ENCODE assay signal across 24 cellular contexts in genomic region chr4:72899621-72900020, GRCh38.
DNase-seq lines count a peak whose midpoint lies in the region; ATAC-seq, FAIRE-seq and TF ChIP-seq lines count a peak whose summit lies in the region.
"Had no signal": no experiment of that assay in that cellular context is flagged by ENCODE, and none has a peak within 500 bp of the region (broad histone marks: within the 10 kb centered on the region; RNA-seq: fewer than 3 reads in every experiment).

No MANE protein-coding gene starts in this region.

- H3K79me2 ChIP-seq in H1 (ENCODE audit: control insufficient read depth in 1 of 2, insufficient read depth in 2 of 2, low read length in 2 of 2) (no peaks in the 10 kb centered on the region), trophoblast cell (ENCODE audit: control insufficient read depth, insufficient read depth, low read length, poor library complexity) (no peaks in the 10 kb centered on the region)

- H4K5ac ChIP-seq in H1 (ENCODE audit: insufficient read length, low read depth, low read length): no peak overlapping the region

- H3K36me3 ChIP-seq in Caco-2 (ENCODE audit: control insufficient read depth, insufficient read depth, low read length) (no peaks in the 10 kb centered on the region), H1 (ENCODE audit: control insufficient read depth in 2 of 4, insufficient read depth in 4 of 4, low read length in 3 of 4) (no peaks in the 10 kb centered on the region), trophoblast cell (ENCODE audit: control insufficient read depth in 1 of 2, insufficient read depth in 2 of 2, low read length in 2 of 2) (no peaks in the 10 kb centered on the region)
- H3K36me3 ChIP-seq: BLaER1, HAP-1 had no signal

- peaks cover 36% of the 10 kb centered on the region for H3K4me1 ChIP-seq in Caco-2
- peaks cover 0 to 4% (median 2%) of the 10 kb centered on the region in 4 experiments; a peak in 1 of 7 replicates for H3K4me1 ChIP-seq in H1 (replicated peaks in 1 of 4; ENCODE audit: control insufficient read depth in 3 of 4, insufficient read depth in 4 of 4, low read length in 3 of 4)
- peaks cover 3 to 13% of the 10 kb centered on the region in 2 experiments for H3K4me1 ChIP-seq in trophoblast cell (ENCODE audit: control insufficient read depth in 1 of 2, insufficient read depth in 2 of 2, low read length in 2 of 2)
- H3K4me1 ChIP-seq: BLaER1, HAP-1 had no signal

- no peaks in the 10 kb centered on the region for H3K27me3 Mint-ChIP-seq in Caco-2 (ENCODE audit: insufficient read depth, unreplicated experiment)
- no peaks in the 10 kb centered on the region for H3K27me3 Mint-ChIP-seq in WTC11 (ENCODE audit: low read depth)
- H3K27me3 Mint-ChIP-seq: B cell; CD4-positive, CD25-positive, alpha-beta regulatory T cell had no signal

- no peak overlapping the region for H4K12ac ChIP-seq in trophoblast cell (ENCODE audit: low read depth, low read length)

- POLR2A ChIA-PET in Caco-2 (lab: Charles Lee) (no interaction called here), WTC11 (lab: Charles Lee) (no interaction called here), H1 (lab: Charles Lee; ENCODE audit: partially characterized antibody) (no interaction called here)

- H3K56ac ChIP-seq in H1 (replicated peaks; ENCODE audit: insufficient read length, low read depth, low read length): no peak overlapping the region

- no peak for ATAC-seq in WTC11
- no peak for ATAC-seq in GM21423 (IDR thresholded peaks at IDR 0.05; ENCODE audit: unreplicated experiment)
- ATAC-seq in HG03469 (IDR thresholded peaks at IDR 0.05; ENCODE audit: unreplicated experiment): no peak
- ATAC-seq in activated CD4-positive, CD25-positive, alpha-beta regulatory T cell treated with anti-CD3 and anti-CD28 coated beads, Interleukin-2, amount 50 U/mL, for 24 hours: no peak
- ATAC-seq: CD8-positive, alpha-beta T cell had no signal

- H3K27ac Mint-ChIP-seq in Caco-2 (ENCODE audit: unreplicated experiment) (peak overlapping the region; percentile 63), WTC11 (peak overlapping the region; percentile 94)
- H3K27ac Mint-ChIP-seq: B cell; CD4-positive, CD25-positive, alpha-beta regulatory T cell; CD8-positive, alpha-beta T cell had no signal

- H3K79me1 ChIP-seq in H1 (ENCODE audit: low read depth, low read length) (no peaks in the 10 kb centered on the region), trophoblast cell (ENCODE audit: low read length) (peaks cover 15% of the 10 kb centered on the region)

- H2AK5ac ChIP-seq in H1 (ENCODE audit: low read depth, low read length): no peak overlapping the region
- H2AK5ac ChIP-seq in trophoblast cell (ENCODE audit: low read length): no peak overlapping the region

- TF ChIP-seq RAD21 in H1 (IDR thresholded peaks at IDR 0.05 in 1 of 2, conservative IDR thresholded peaks at IDR 0.05 in 1 of 2; ENCODE audit: low read depth in 2 of 2, low read length in 2 of 2): no peak

- H3K9ac ChIP-seq in H1 (replicated peaks in 1 of 4; ENCODE audit: extremely low read depth in 1 of 4, low read depth in 3 of 4, low read length in 3 of 4): no peak overlapping the region
- no peak overlapping the region for H3K9ac ChIP-seq in trophoblast cell (ENCODE audit: low read length)
- H3K9ac ChIP-seq: BLaER1, GM23248 had no signal

- H3K4me3 ChIP-seq in Caco-2 (ENCODE audit: low read depth, low read length) (no peak overlapping the region), H1 (ENCODE audit: extremely low read depth in 1 of 4, insufficient read depth in 2 of 4, low read depth in 3 of 4, low read length in 4 of 4) (no peak overlapping the region), trophoblast cell (ENCODE audit: low read depth, low read length) (no peak overlapping the region)
- H3K4me3 ChIP-seq: BLaER1, GM23248, HAP-1 had no signal

- H4K91ac ChIP-seq in H1 (replicated peaks; ENCODE audit: insufficient read length, low read length) (no peak overlapping the region), trophoblast cell (ENCODE audit: low read depth, low read length) (no peak overlapping the region)

- H4K20me1 ChIP-seq in H1 (replicated peaks in 1 of 2; ENCODE audit: control insufficient read depth in 1 of 2, insufficient read depth in 2 of 2, low read length in 2 of 2): no peaks in the 10 kb centered on the region
- H4K20me1 ChIP-seq: BLaER1 had no signal

- H2BK12ac ChIP-seq in H1 (ENCODE audit: low read depth, low read length) (no peak overlapping the region), trophoblast cell (ENCODE audit: low read length) (no peak overlapping the region)

- H3K4me1 Mint-ChIP-seq in Caco-2 (ENCODE audit: low read depth, unreplicated experiment) (peaks cover 13% of the 10 kb centered on the region), WTC11 (peaks cover 29% of the 10 kb centered on the region)
- H3K4me1 Mint-ChIP-seq: B cell; CD4-positive, CD25-positive, alpha-beta regulatory T cell had no signal

- no peak for TF ChIP-seq POLR2A in H1 (IDR thresholded peaks at IDR 0.05; ENCODE audit: control extremely low read depth in 1 of 2, low read depth in 2 of 2, low read length in 2 of 2)

- FAIRE-seq in H1 (lab: Jason Lieb, UNC): no peak
- FAIRE-seq: A204.1, D721Med, GM12891, GM18507, H54 had no signal

- no peak overlapping the region for H2BK20ac ChIP-seq in H1 (ENCODE audit: low read length)

- H3K4me3 Mint-ChIP-seq in Caco-2 (ENCODE audit: unreplicated experiment) (peak overlapping the region; percentile 16), WTC11 (no peak overlapping the region)
- H3K4me3 Mint-ChIP-seq: B cell; CD4-positive, CD25-positive, alpha-beta regulatory T cell; CD8-positive, alpha-beta T cell; HFFc6 had no signal

- H3K14ac ChIP-seq in H1 (ENCODE audit: insufficient read length): no peak overlapping the region
- H3K14ac ChIP-seq in trophoblast cell (ENCODE audit: low read length): no peak overlapping the region

- no peak for TF ChIP-seq EP300 in H1 (IDR thresholded peaks at IDR 0.05; ENCODE audit: borderline replicate concordance in 1 of 2, low read depth in 2 of 2, low read length in 2 of 2)

- intact Hi-C loops in Caco-2 (cut with micrococcal nuclease; ENCODE audit: unreplicated experiment): no loop called here

- H3K27ac ChIP-seq in H1 (ENCODE audit: low read depth, low read length) (no peak overlapping the region), trophoblast cell (ENCODE audit: low read depth, low read length) (peak overlapping the region; percentile 69)
- H3K27ac ChIP-seq: 22Rv1, BLaER1, C4-2B had no signal

- H3K36me3 Mint-ChIP-seq in Caco-2 (ENCODE audit: insufficient read depth, unreplicated experiment): no peaks in the 10 kb centered on the region
- H3K36me3 Mint-ChIP-seq in WTC11: peaks cover 6% of the 10 kb centered on the region
- H3K36me3 Mint-ChIP-seq: CD4-positive, CD25-positive, alpha-beta regulatory T cell; CD8-positive, alpha-beta T cell had no signal

- H2BK5ac ChIP-seq in H1 (ENCODE audit: low read depth, low read length): no peak overlapping the region
- peak overlapping the region; percentile 76 for H2BK5ac ChIP-seq in trophoblast cell (ENCODE audit: low read depth, low read length, poor library complexity)

- no peaks in the 10 kb centered on the region for H3K23me2 ChIP-seq in H1 (ENCODE audit: low read depth, low read length)

- no peaks in the 10 kb centered on the region for H3K27me3 ChIP-seq in Caco-2 (replicated peaks; ENCODE audit: control insufficient read depth, insufficient read depth, low read length)
- H3K27me3 ChIP-seq in H1 (replicated peaks in 1 of 4; ENCODE audit: control insufficient read depth in 3 of 4, extremely low read depth in 1 of 4, insufficient read depth in 3 of 4, low read length in 3 of 4): no peaks in the 10 kb centered on the region
- H3K27me3 ChIP-seq in trophoblast cell (ENCODE audit: insufficient read depth, low read length): no peaks in the 10 kb centered on the region
- H3K27me3 ChIP-seq: BLaER1 had no signal

- TF ChIP-seq CTCF in Caco-2 (IDR thresholded peaks at IDR 0.05; ENCODE audit: insufficient read depth in 1 of 2, low read depth in 1 of 2, low read length in 1 of 2, severe bottlenecking in 1 of 2, unreplicated experiment in 1 of 2) (no peak), WTC11 (IDR thresholded peaks at IDR 0.05) (no peak), H1 (IDR thresholded peaks at IDR 0.05; ENCODE audit: control extremely low read depth in 1 of 3, insufficient read depth in 1 of 3, low read depth in 1 of 3, low read length in 3 of 3) (no peak)

- H3K23ac ChIP-seq in H1 (ENCODE audit: insufficient read length): no peak overlapping the region
- no peak overlapping the region for H3K23ac ChIP-seq in trophoblast cell (ENCODE audit: low read length)

- H3K4ac ChIP-seq in H1 (replicated peaks; ENCODE audit: insufficient read length, low read depth, low read length) (no peak overlapping the region), trophoblast cell (ENCODE audit: low read depth, low read length) (no peak overlapping the region)

- H3K18ac ChIP-seq in H1 (ENCODE audit: extremely low read depth, low read length) (no peak overlapping the region), trophoblast cell (ENCODE audit: low read length) (no peak overlapping the region)

- BruUV-seq in Caco-2 (replicated peaks; lab: Mats Ljungman, UMichigan): no TSS peak

- H2BK120ac ChIP-seq in H1 (replicated peaks; ENCODE audit: low read depth, low read length) (no peak overlapping the region), trophoblast cell (ENCODE audit: insufficient read depth, low read length, poor library complexity) (no peak overlapping the region)

- DNase-seq in Caco-2 (no peak), WTC11 (ENCODE audit: low spot score) (no peak), H1 (ENCODE audit: low read depth in 1 of 2, low spot score in 2 of 2) (no peak), trophoblast cell (peak in 1 of 2 donors; percentile 95)
- DNase-seq: CD4-positive, CD25-positive, alpha-beta regulatory T cell; CD8-positive, alpha-beta T cell; DMS 273 treated with DMSO at 0.1 percent for 48 hours; DMS79; GF-D8; GM23248; HFFc6 had no signal

- WGBS in H1 (ENCODE audit: extremely low coverage in 1 of 2, insufficient coverage in 1 of 2, insufficient read length in 1 of 2, insufficient replicate concordance in 2 of 2, low coverage in 1 of 2, low lambda C conversion rate in 2 of 2, missing lambda C conversion rate in 1 of 2), 2 experiments: 65% methylated on average over 3 of the region's 3 CpGs; no CpG with 5 or more reads in 1 of the 2 experiments
- WGBS in trophoblast cell (ENCODE audit: extremely low coverage, insufficient coverage, insufficient read length): no CpG with 5 or more reads among the region's 3 CpGs

- H2AFZ ChIP-seq in H1 (ENCODE audit: low read length) (peak overlapping the region; percentile 69), trophoblast cell (ENCODE audit: insufficient read depth, low read length, poor library complexity) (no peak overlapping the region)
- H2AFZ ChIP-seq: GM23248 had no signal

- no peak overlapping the region for H3K4me2 ChIP-seq in H1 (ENCODE audit: insufficient read depth in 1 of 2, low read depth in 2 of 2, low read length in 2 of 2)
- H3K4me2 ChIP-seq in trophoblast cell (ENCODE audit: low read length): no peak overlapping the region
- H3K4me2 ChIP-seq: BLaER1 had no signal

- peaks cover 10% of the 10 kb centered on the region for H3K9me3 Mint-ChIP-seq in Caco-2 (ENCODE audit: unreplicated experiment)
- peaks cover 4% of the 10 kb centered on the region; the same call in 1 of the 2 replicates for H3K9me3 Mint-ChIP-seq in WTC11
- H3K9me3 Mint-ChIP-seq: CD4-positive, CD25-positive, alpha-beta regulatory T cell; CD8-positive, alpha-beta T cell; HFFc6 had no signal

- H3K9me3 ChIP-seq in Caco-2 (no peaks in the 10 kb centered on the region; the same call in 1 of the 2 replicates), H1 (ENCODE audit: insufficient read depth in 2 of 2, low read depth in 1 of 2, low read length in 1 of 2) (no peaks in the 10 kb centered on the region; a peak in 1 of 4 replicates), trophoblast cell (ENCODE audit: insufficient read depth, low read depth, low read length) (peaks cover 1% of the 10 kb centered on the region)
- H3K9me3 ChIP-seq: BLaER1, HAP-1 had no signal

- H2BK15ac ChIP-seq in H1 (ENCODE audit: low read length): no peak overlapping the region

- CTCF ChIA-PET in Caco-2 (lab: Charles Lee): no interaction called here
- CTCF ChIA-PET in WTC11 (lab: Charles Lee): interaction anchor here (2.4 kb wide), 1 partner anchor 10 kb away, joined by 8 read pairs; no protein-coding TSS in a partner anchor
- CTCF ChIA-PET in H1 (lab: Charles Lee; ENCODE audit: partially characterized antibody): interaction anchor here (0.6 to 1.4 kb wide), 3 partner anchors 10 to 431 kb away, joined by 3 to 6 read pairs (median 3); no protein-coding TSS in a partner anchor

- no peak overlapping the region for H4K8ac ChIP-seq in H1 (ENCODE audit: extremely low read depth, insufficient read depth, low read length)
- H4K8ac ChIP-seq in trophoblast cell (ENCODE audit: low read depth, low read length): no peak overlapping the region
